ENCODE assay signal across 1 cellular context in the genomic region with DNA sequence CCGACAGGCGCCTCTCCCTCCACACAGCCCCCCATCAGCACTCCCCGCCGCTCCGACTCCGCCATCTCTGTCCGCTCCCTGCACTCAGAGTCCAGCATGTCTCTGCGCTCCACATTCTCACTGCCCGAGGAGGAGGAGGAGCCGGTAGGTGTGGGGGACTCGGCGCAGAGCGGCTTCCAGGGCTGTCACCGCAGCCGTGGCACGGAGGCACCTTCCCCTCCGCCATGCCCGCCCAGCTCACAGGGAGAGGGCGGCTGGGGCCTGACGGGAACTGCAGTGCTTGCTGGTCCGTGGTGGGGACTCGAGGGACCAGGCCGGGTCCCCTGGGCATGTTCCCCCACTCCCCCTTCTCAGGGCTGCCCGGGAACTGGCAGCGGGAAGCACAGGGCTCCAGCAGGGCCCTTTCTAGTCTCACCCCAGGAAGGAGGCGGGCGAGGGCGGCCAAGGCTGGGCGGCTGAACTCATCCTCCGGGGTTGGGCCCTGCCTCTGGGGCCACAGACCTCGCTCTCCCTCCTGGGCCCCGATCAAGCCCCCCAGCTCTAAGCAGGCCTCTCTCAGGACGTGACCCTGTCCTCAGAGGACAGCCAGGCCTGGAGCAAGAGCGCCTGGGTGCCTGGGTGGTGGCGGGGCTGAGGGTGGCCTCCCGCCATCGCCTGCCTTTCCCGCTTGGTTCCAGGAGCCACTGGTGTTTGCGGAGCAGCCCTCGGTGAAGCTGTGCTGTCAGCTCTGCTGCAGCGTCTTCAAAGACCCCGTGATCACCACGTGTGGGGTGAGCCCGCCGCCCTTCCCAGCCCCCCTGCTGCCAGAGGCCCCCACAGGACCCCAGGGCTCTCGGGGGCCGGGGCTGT.
TF ChIP-seq lines count a peak whose summit lies in the region.

No MANE protein-coding gene starts in this region.

TF ChIP-seq in HepG2, 621 proteins besides CTCF, POLR2A, EP300 and RAD21:
- TF ChIP-seq, protein P1, sequence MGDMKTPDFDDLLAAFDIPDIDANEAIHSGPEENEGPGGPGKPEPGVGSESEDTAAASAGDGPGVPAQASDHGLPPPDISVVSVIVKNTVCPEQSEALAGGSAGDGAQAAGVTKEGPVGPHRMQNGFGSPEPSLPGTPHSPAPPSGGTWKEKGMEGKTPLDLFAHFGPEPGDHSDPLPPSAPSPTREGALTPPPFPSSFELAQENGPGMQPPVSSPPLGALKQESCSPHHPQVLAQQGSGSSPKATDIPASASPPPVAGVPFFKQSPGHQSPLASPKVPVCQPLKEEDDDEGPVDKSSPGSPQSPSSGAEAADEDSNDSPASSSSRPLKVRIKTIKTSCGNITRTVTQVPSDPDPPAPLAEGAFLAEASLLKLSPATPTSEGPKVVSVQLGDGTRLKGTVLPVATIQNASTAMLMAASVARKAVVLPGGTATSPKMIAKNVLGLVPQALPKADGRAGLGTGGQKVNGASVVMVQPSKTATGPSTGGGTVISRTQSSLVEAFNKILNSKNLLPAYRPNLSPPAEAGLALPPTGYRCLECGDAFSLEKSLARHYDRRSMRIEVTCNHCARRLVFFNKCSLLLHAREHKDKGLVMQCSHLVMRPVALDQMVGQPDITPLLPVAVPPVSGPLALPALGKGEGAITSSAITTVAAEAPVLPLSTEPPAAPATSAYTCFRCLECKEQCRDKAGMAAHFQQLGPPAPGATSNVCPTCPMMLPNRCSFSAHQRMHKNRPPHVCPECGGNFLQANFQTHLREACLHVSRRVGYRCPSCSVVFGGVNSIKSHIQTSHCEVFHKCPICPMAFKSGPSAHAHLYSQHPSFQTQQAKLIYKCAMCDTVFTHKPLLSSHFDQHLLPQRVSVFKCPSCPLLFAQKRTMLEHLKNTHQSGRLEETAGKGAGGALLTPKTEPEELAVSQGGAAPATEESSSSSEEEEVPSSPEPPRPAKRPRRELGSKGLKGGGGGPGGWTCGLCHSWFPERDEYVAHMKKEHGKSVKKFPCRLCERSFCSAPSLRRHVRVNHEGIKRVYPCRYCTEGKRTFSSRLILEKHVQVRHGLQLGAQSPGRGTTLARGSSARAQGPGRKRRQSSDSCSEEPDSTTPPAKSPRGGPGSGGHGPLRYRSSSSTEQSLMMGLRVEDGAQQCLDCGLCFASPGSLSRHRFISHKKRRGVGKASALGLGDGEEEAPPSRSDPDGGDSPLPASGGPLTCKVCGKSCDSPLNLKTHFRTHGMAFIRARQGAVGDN (CRISPR knock-in tag; IDR thresholded peaks at IDR 0.05) = 0 out of 2 replicates have a peak, but pooled peaks have one; percentile 7
- TF ChIP-seq NFKBIZ (CRISPR knock-in tag; IDR thresholded peaks at IDR 0.05) = no peak
- TF ChIP-seq AGO2 (optimal IDR thresholded peaks at IDR 0.05; ENCODE audit: low read depth, low read length) = peak; percentile 67
- TF ChIP-seq, protein P2, sequence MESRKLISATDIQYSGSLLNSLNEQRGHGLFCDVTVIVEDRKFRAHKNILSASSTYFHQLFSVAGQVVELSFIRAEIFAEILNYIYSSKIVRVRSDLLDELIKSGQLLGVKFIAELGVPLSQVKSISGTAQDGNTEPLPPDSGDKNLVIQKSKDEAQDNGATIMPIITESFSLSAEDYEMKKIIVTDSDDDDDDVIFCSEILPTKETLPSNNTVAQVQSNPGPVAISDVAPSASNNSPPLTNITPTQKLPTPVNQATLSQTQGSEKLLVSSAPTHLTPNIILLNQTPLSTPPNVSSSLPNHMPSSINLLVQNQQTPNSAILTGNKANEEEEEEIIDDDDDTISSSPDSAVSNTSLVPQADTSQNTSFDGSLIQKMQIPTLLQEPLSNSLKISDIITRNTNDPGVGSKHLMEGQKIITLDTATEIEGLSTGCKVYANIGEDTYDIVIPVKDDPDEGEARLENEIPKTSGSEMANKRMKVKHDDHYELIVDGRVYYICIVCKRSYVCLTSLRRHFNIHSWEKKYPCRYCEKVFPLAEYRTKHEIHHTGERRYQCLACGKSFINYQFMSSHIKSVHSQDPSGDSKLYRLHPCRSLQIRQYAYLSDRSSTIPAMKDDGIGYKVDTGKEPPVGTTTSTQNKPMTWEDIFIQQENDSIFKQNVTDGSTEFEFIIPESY (CRISPR knock-in tag; IDR thresholded peaks at IDR 0.05) = peak; percentile 91
- no peak for TF ChIP-seq KLF12 (CRISPR knock-in tag; IDR thresholded peaks at IDR 0.05; ENCODE audit: borderline replicate concordance)
- TF ChIP-seq ZNF335 (CRISPR knock-in tag; IDR thresholded peaks at IDR 0.05) = no peak
- TF ChIP-seq HNF4G (IDR thresholded peaks at IDR 0.05; ENCODE audit: borderline replicate concordance, low read depth, low read length) = no peak
- TF ChIP-seq HNF4G (CRISPR knock-in tag; IDR thresholded peaks at IDR 0.05; ENCODE audit: borderline replicate concordance, low read depth) = no peak
